ENCODE assay signal across 1 cellular context in genomic region chr5:139696167-139696893, GRCh38.
TF ChIP-seq lines count a peak whose summit lies in the region.

No MANE protein-coding gene starts in this region.

TF ChIP-seq in K562, 482 proteins besides CTCF, POLR2A, EP300 and RAD21 (continued from another document and continues in another):
- peak; percentile 48 for TF ChIP-seq PKNOX1 (IDR thresholded peaks at IDR 0.05)
- no peak for TF ChIP-seq XRCC4 (IDR thresholded peaks at IDR 0.05; ENCODE audit: extremely low read depth, insufficient read depth, insufficient read length)
- no peak for TF ChIP-seq JUNB (CRISPR knock-in tag; conservative IDR thresholded peaks at IDR 0.05)
- TF ChIP-seq ZBTB2 (IDR thresholded peaks at IDR 0.05): no peak
- no peak for TF ChIP-seq PML (IDR thresholded peaks at IDR 0.05; ENCODE audit: low read length)
- TF ChIP-seq RBM39 (optimal IDR thresholded peaks at IDR 0.05; ENCODE audit: low read depth, low read length): no peak
- no peak; a peak in 1 of 4 replicates for TF ChIP-seq KDM4B (IDR thresholded peaks at IDR 0.05; ENCODE audit: borderline replicate concordance in 2 of 2, low read depth in 1 of 2)
- TF ChIP-seq POU5F1 (IDR thresholded peaks at IDR 0.05; ENCODE audit: borderline replicate concordance, low read depth, low read length, partially characterized antibody): no peak
- no peak for TF ChIP-seq SOX6 (IDR thresholded peaks at IDR 0.05)
- TF ChIP-seq FOXM1 (IDR thresholded peaks at IDR 0.05; ENCODE audit: low read depth): 0 out of 2 replicates have a peak, but pooled peaks have one; percentile 8
- no peak for TF ChIP-seq FOXM1 (CRISPR knock-in tag; IDR thresholded peaks at IDR 0.05; ENCODE audit: low read depth)
- TF ChIP-seq ZFX (CRISPR knock-in tag; IDR thresholded peaks at IDR 0.05): no peak
- TF ChIP-seq TGIF2 (CRISPR knock-in tag; IDR thresholded peaks at IDR 0.05): no peak
- TF ChIP-seq MYBL2 (IDR thresholded peaks at IDR 0.05; ENCODE audit: low read depth): no peak
- TF ChIP-seq MYBL2 (CRISPR knock-in tag; IDR thresholded peaks at IDR 0.05; ENCODE audit: borderline replicate concordance): no peak
- no peak for TF ChIP-seq ETS2 (tag; IDR thresholded peaks at IDR 0.05; ENCODE audit: borderline replicate concordance, poor library complexity, severe bottlenecking)
- TF ChIP-seq PHF8 (IDR thresholded peaks at IDR 0.05; ENCODE audit: borderline replicate concordance, low read length): no peak
- no peak for TF ChIP-seq CREBBP (IDR thresholded peaks at IDR 0.05; ENCODE audit: low read depth, low read length)
- no peak for TF ChIP-seq E2F4 (CRISPR knock-in tag; IDR thresholded peaks at IDR 0.05; ENCODE audit: low read depth)
- TF ChIP-seq SMAD1 (IDR thresholded peaks at IDR 0.05; ENCODE audit: low read depth, low read length, partially characterized antibody): no peak
- peak; percentile 17 for TF ChIP-seq ZFP36 (IDR thresholded peaks at IDR 0.05; ENCODE audit: low read depth, low read length, partially characterized antibody)
- no peak for TF ChIP-seq ID3 (CRISPR knock-in tag; IDR thresholded peaks at IDR 0.05)
- no peak for TF ChIP-seq ID3 (tag; IDR thresholded peaks at IDR 0.05)
- TF ChIP-seq TBL1XR1 (IDR thresholded peaks at IDR 0.05; ENCODE audit: low read length in 2 of 2): no peak
- TF ChIP-seq HMG20B (CRISPR knock-in tag; IDR thresholded peaks at IDR 0.05): no peak
- TF ChIP-seq ZNF12 (CRISPR knock-in tag; IDR thresholded peaks at IDR 0.05): no peak
- no peak for TF ChIP-seq ZNF121 (CRISPR knock-in tag; conservative IDR thresholded peaks at IDR 0.05)
- TF ChIP-seq ZBTB5 (IDR thresholded peaks at IDR 0.05): no peak
- TF ChIP-seq BCLAF1 (IDR thresholded peaks at IDR 0.05; ENCODE audit: borderline replicate concordance in 1 of 2, control insufficient read depth in 1 of 2, low read depth in 2 of 2, low read length in 1 of 2): no peak
- no peak for TF ChIP-seq PTTG1 (tag; IDR thresholded peaks at IDR 0.05; ENCODE audit: low read depth)
- no peak for TF ChIP-seq MTA1 (IDR thresholded peaks at IDR 0.05; ENCODE audit: borderline replicate concordance)
- no peak for TF ChIP-seq DDX20 (tag; IDR thresholded peaks at IDR 0.05; ENCODE audit: low read depth)
- no peak for TF ChIP-seq E2F3 (CRISPR knock-in tag; IDR thresholded peaks at IDR 0.05)
- TF ChIP-seq ZKSCAN3 (CRISPR knock-in tag; IDR thresholded peaks at IDR 0.05): no peak
- TF ChIP-seq VEZF1 (CRISPR knock-in tag; IDR thresholded peaks at IDR 0.05): no peak
- no peak for TF ChIP-seq ZBTB12 (CRISPR knock-in tag; IDR thresholded peaks at IDR 0.05)
- TF ChIP-seq NFIX (CRISPR knock-in tag; IDR thresholded peaks at IDR 0.05; ENCODE audit: low read depth): no peak
- peak; percentile 55; the same call in 1 of the 2 replicates for TF ChIP-seq TFAP4 (CRISPR knock-in tag; IDR thresholded peaks at IDR 0.05; ENCODE audit: borderline replicate concordance)
- TF ChIP-seq ERF (CRISPR knock-in tag; IDR thresholded peaks at IDR 0.05): no peak
- no peak for TF ChIP-seq ZNF518B (CRISPR knock-in tag; IDR thresholded peaks at IDR 0.05)
- no peak for TF ChIP-seq SPI1 (IDR thresholded peaks at IDR 0.05; ENCODE audit: borderline replicate concordance, low read depth, low read length)
- no peak for TF ChIP-seq ZNF740 (CRISPR knock-in tag; IDR thresholded peaks at IDR 0.05)
- TF ChIP-seq ZNF740 (tag; IDR thresholded peaks at IDR 0.05): no peak
- TF ChIP-seq BRD9 (IDR thresholded peaks at IDR 0.05; ENCODE audit: low read depth, partially characterized antibody): peak; percentile 16
- TF ChIP-seq MEF2D (tag; conservative IDR thresholded peaks at IDR 0.05; ENCODE audit: low read depth): no peak
- TF ChIP-seq MITF (IDR thresholded peaks at IDR 0.05): no peak
- no peak for TF ChIP-seq POLR2B (IDR thresholded peaks at IDR 0.05; ENCODE audit: low read depth, partially characterized antibody)
- no peak for TF ChIP-seq ZBTB1 (CRISPR knock-in tag; IDR thresholded peaks at IDR 0.05; ENCODE audit: borderline replicate concordance, low read depth)
